In genomic region chr1:180821970-180822369, GRCh38 we compare ENCODE assay signal across 24 cellular contexts.
DNase-seq lines count a peak whose midpoint lies in the region; ATAC-seq and TF ChIP-seq lines count a peak whose summit lies in the region.
"Had no signal": no experiment of that assay in that cellular context is flagged by ENCODE, and none has a peak within 500 bp of the region (broad histone marks: within the 10 kb centered on the region; RNA-seq: fewer than 3 reads in every experiment).

No MANE protein-coding gene starts in this region.

- TF ChIP-seq CTCF in heart left ventricle (IDR thresholded peaks at IDR 0.05), result no peak
- TF ChIP-seq CTCF in mucosa of descending colon (IDR thresholded peaks at IDR 0.05), result no peak

- peak overlapping the region in 3 of 12 donors; percentile 7 to 37 (median 11) for H3K27ac ChIP-seq in heart left ventricle
- H3K27ac ChIP-seq: 22Rv1, A549, C4-2B, HL-60 had no signal

- H3K9me3 ChIP-seq in heart left ventricle (peaks cover 0 to 10% (median 0%) of the 10 kb centered on the region in 12 donors), mucosa of descending colon (no peaks in the 10 kb centered on the region)

- ATAC-seq in heart left ventricle (peak; percentile 40 to 81 (median 66)), Right ventricle myocardium superior (ENCODE audit: poor library complexity) (no peak), mucosa of descending colon (peak; percentile 16), GM19324 (IDR thresholded peaks at IDR 0.05; ENCODE audit: low FRiP score, unreplicated experiment) (no peak)
- ATAC-seq: A549, GM12878, GM23338, HCT116 had no signal

- H3K36me3 ChIP-seq in heart left ventricle (peaks cover 0 to 37% (median 19%) of the 10 kb centered on the region in 9 donors), mucosa of descending colon (ENCODE audit: low read depth) (no peaks in the 10 kb centered on the region)

- TF ChIP-seq POLR2A in heart left ventricle (IDR thresholded peaks at IDR 0.05), result no peak

- no peak for DNase-seq in heart left ventricle
- no peak for DNase-seq in Right ventricle myocardium superior
- DNase-seq in COLO829 (ENCODE audit: low spot score), result peak; percentile 27
- peak; percentile 72 for DNase-seq in SK-MEL-5 (ENCODE audit: low read depth, low spot score)
- DNase-seq in mucosa of descending colon, result no peak
- no peak for DNase-seq in stimulated activated CD4-positive, alpha-beta T cell treated with anti-CD3 and anti-CD28 coated beads, Interleukin-4, amount 100 ng/mL, for 24 hours
- DNase-seq in putamen (ENCODE audit: low spot score), result no peak
- DNase-seq: AML-193; Calu3; CD4-positive, alpha-beta T cell; DMS 273 treated with DMSO at 0.1 percent for 48 hours; DMS53; DND-41; EL; HFFc6; IMR-90 had no signal

- in situ Hi-C loops in SK-MEL-5 (cut with HindIII; ENCODE audit: low pct_unique_long_range_greater_than_20kb, low sequenced_read_pairs), result no loop called here

- H3K4me1 ChIP-seq in heart left ventricle (peaks cover 0 to 6% (median 0%) of the 10 kb centered on the region in 12 donors), mucosa of descending colon (ENCODE audit: low read depth) (no peaks in the 10 kb centered on the region)

- H3K27me3 ChIP-seq in heart left ventricle, result no peaks in the 10 kb centered on the region

- H3K4me3 ChIP-seq in heart left ventricle, result no peak overlapping the region
- no peak overlapping the region for H3K4me3 ChIP-seq in mucosa of descending colon
- H3K4me3 ChIP-seq: A549, GM12878, GM23338 had no signal

- 41 to 50% (median 45%) methylated on average over 2 of the region's 2 CpGs for WGBS in heart left ventricle, 4 donors

- intact Hi-C loops in heart left ventricle (cut with DNase I) (no loop called here), Right ventricle myocardium superior (cut with DNase I) (no loop called here), mucosa of descending colon (cut with DNase I, micrococcal nuclease) (no loop called here)

Comparison
In these comparisons a context has a peak if more than half of its experiments do, and no peak if none do; other contexts are left out.
1. ATAC-seq: peak in heart left ventricle (4 of 4) and mucosa of descending colon (single experiment); none in Right ventricle myocardium superior (single experiment) and GM19324 (single experiment).
2. DNase-seq: peak in COLO829 (single experiment) and SK-MEL-5 (single experiment); none in heart left ventricle (0 of 5), Right ventricle myocardium superior (single experiment), mucosa of descending colon (0 of 3), stimulated activated CD4-positive, alpha-beta T cell treated with anti-CD3 and anti-CD28 coated beads, Interleukin-4, amount 100 ng/mL, for 24 hours (single experiment) and putamen (single experiment).